ENCODE assay signal across 1 cellular context in genomic region chr20:37636212-37636975, GRCh38.
TF ChIP-seq lines count a peak whose summit lies in the region.

No MANE protein-coding gene starts in this region.

TF ChIP-seq in HepG2, 621 proteins besides CTCF, POLR2A, EP300 and RAD21 (continued from another document and continues in another):
- 0 out of 2 replicates have a peak, but pooled peaks have one; percentile 30 for TF ChIP-seq ZBTB49 (CRISPR knock-in tag; IDR thresholded peaks at IDR 0.05; ENCODE audit: borderline replicate concordance)
- TF ChIP-seq SOX6 (IDR thresholded peaks at IDR 0.05): no peak
- TF ChIP-seq SOX6 (CRISPR knock-in tag; IDR thresholded peaks at IDR 0.05): peak; percentile 35; the same call in 1 of the 2 replicates
- TF ChIP-seq ZNF687 (CRISPR knock-in tag; IDR thresholded peaks at IDR 0.05): peak; percentile 46; the same call in 1 of the 2 replicates
- TF ChIP-seq KMT2A (CRISPR knock-in tag; IDR thresholded peaks at IDR 0.05): 0 out of 2 replicates have a peak, but pooled peaks have one; percentile 13
- TF ChIP-seq BHLHE40 (IDR thresholded peaks at IDR 0.05; ENCODE audit: low read length): peak; percentile 41; the same call in 1 of the 2 replicates
- TF ChIP-seq ZFX (CRISPR knock-in tag; IDR thresholded peaks at IDR 0.05; ENCODE audit: low read depth): peak; percentile 48; the same call in 1 of the 2 replicates
- TF ChIP-seq ZNF781 (CRISPR knock-in tag; IDR thresholded peaks at IDR 0.05; ENCODE audit: borderline replicate concordance, not compliant biosample characterization): peak; percentile 60
- TF ChIP-seq ZMYM3 (CRISPR knock-in tag; IDR thresholded peaks at IDR 0.05): peak; percentile 67; the same call in 1 of the 2 replicates
- TF ChIP-seq SNRNP70 (IDR thresholded peaks at IDR 0.05; ENCODE audit: low read depth, low read length): no peak
- TF ChIP-seq U2AF2 (IDR thresholded peaks at IDR 0.05; ENCODE audit: low read depth, low read length): no peak
- no peak for TF ChIP-seq ZNF556 (CRISPR knock-in tag; IDR thresholded peaks at IDR 0.05; ENCODE audit: borderline replicate concordance)
- TF ChIP-seq PRDM10 (CRISPR knock-in tag; IDR thresholded peaks at IDR 0.05; ENCODE audit: low read depth): peak; percentile 90
- TF ChIP-seq ZNF761 (CRISPR knock-in tag; conservative IDR thresholded peaks at IDR 0.05): no peak
- peak; percentile 54; the same call in 1 of the 2 replicates for TF ChIP-seq HDAC1 (CRISPR knock-in tag; IDR thresholded peaks at IDR 0.05)
- 0 out of 2 replicates have a peak, but pooled peaks have one; percentile 36 for TF ChIP-seq TFAP4 (IDR thresholded peaks at IDR 0.05; ENCODE audit: borderline replicate concordance, low read depth)
- peak; percentile 51 for TF ChIP-seq SALL1 (CRISPR knock-in tag; IDR thresholded peaks at IDR 0.05)
- peak; percentile 60 for TF ChIP-seq ZNF407 (CRISPR knock-in tag; IDR thresholded peaks at IDR 0.05; ENCODE audit: not compliant biosample characterization)
- no peak for TF ChIP-seq ZNF121 (CRISPR knock-in tag; IDR thresholded peaks at IDR 0.05)
- TF ChIP-seq ZNF263 (CRISPR knock-in tag; IDR thresholded peaks at IDR 0.05): peak; percentile 91
- peak; percentile 22; the same call in 1 of the 2 replicates for TF ChIP-seq MEIS2 (CRISPR knock-in tag; IDR thresholded peaks at IDR 0.05)
- TF ChIP-seq ZMAT5 (CRISPR knock-in tag; IDR thresholded peaks at IDR 0.05; ENCODE audit: borderline replicate concordance, low read depth): no peak
- TF ChIP-seq SAP130 (CRISPR knock-in tag; IDR thresholded peaks at IDR 0.05; ENCODE audit: low read depth): peak; percentile 27; the same call in 1 of the 2 replicates
- TF ChIP-seq GLI4 (CRISPR knock-in tag; IDR thresholded peaks at IDR 0.05; ENCODE audit: borderline replicate concordance): peak; percentile 74; the same call in 1 of the 2 replicates
